Comparison of ENCODE assay signal across 22 cellular contexts in genomic region chr10:1362589-1363465, GRCh38.
"Had no signal": no experiment of that assay in that cellular context is flagged by ENCODE, and none has a peak within 500 bp of the region (broad histone marks: within the 10 kb centered on the region; RNA-seq: fewer than 3 reads in every experiment).

No MANE protein-coding gene starts in this region.

- H3K4me1 ChIP-seq: sigmoid colon, thyroid gland had no signal

- H3K4me3 ChIP-seq: mucosa of descending colon, sigmoid colon, smooth muscle cell, thyroid gland had no signal

- H3K27ac Mint-ChIP-seq: activated naive CD8-positive, alpha-beta T cell treated with anti-CD3 and anti-CD28 coated beads, Interleukin-2, amount 50 U/mL, for 24 hours; activated T-helper 1 cell treated with anti-CD3 and anti-CD28 coated beads, Interleukin-12 subunit alpha, Interleukin-12 subunit beta, Interleukin-2, Interleukin-4 antibody, amounts not matched to agents 30 ng/mL and 10 ng/mL and 1 ng/mL, durations not matched to agents 14 hours and 24 hours and 36 hours; nephron progenitor cell; T-cell had no signal

- H3K9me3 ChIP-seq: mucosa of descending colon, sigmoid colon, thyroid gland had no signal

- H3K36me3 Mint-ChIP-seq: T-cell had no signal

- H3K36me3 ChIP-seq: sigmoid colon, thyroid gland, WERI-Rb-1 had no signal

- H3K27ac ChIP-seq: sigmoid colon, thyroid gland, WERI-Rb-1 had no signal

- ATAC-seq: activated naive CD8-positive, alpha-beta T cell treated with anti-CD3 and anti-CD28 coated beads, Interleukin-2, amount 50 U/mL, for 24 hours; mucosa of descending colon; SK-N-SH treated with all-trans-retinoic acid at 6 μM for 48 hours; T-cell had no signal

- H3K4me3 Mint-ChIP-seq: activated naive CD8-positive, alpha-beta T cell treated with anti-CD3 and anti-CD28 coated beads, Interleukin-2, amount 50 U/mL, for 24 hours; activated T-helper 1 cell treated with anti-CD3 and anti-CD28 coated beads, Interleukin-12 subunit alpha, Interleukin-12 subunit beta, Interleukin-2, Interleukin-4 antibody, amounts not matched to agents 30 ng/mL and 10 ng/mL and 1 ng/mL, durations not matched to agents 14 hours and 24 hours and 36 hours; nephron progenitor cell; T-cell had no signal

- H3K27me3 ChIP-seq: thyroid gland had no signal

- DNase-seq: activated CD4-positive, CD25-positive, alpha-beta regulatory T cell treated with anti-CD3 and anti-CD28 coated beads, Interleukin-2, amount 50 U/mL, for 72 hours; activated gamma-delta T cell; activated naive CD4-positive, alpha-beta T cell treated with anti-CD3 and anti-CD28 coated beads, Interleukin-2, amount 50 U/mL, for 16 hours; activated naive CD8-positive, alpha-beta T cell treated with anti-CD3 and anti-CD28 coated beads, Interleukin-2, amount 50 U/mL, for 24 hours; cortex of kidney; effector CD4-positive, alpha-beta T cell; erythroblast; hippocampal formation; mesenchymal stem cell; mucosa of descending colon; nephron progenitor cell; occipital lobe; retina; sigmoid colon; stimulated activated CD4-positive, alpha-beta T cell treated with anti-CD3 and anti-CD28 coated beads, Interleukin-2, amount 100 ng/mL, for 48 hours; stimulated activated naive CD4-positive, alpha-beta T cell; T-cell; thyroid gland; WERI-Rb-1 had no signal

- H3K9me3 Mint-ChIP-seq: activated naive CD8-positive, alpha-beta T cell treated with anti-CD3 and anti-CD28 coated beads, Interleukin-2, amount 50 U/mL, for 24 hours; activated T-helper 1 cell treated with anti-CD3 and anti-CD28 coated beads, Interleukin-12 subunit alpha, Interleukin-12 subunit beta, Interleukin-2, Interleukin-4 antibody, amounts not matched to agents 30 ng/mL and 10 ng/mL and 1 ng/mL, durations not matched to agents 14 hours and 24 hours and 36 hours; nephron progenitor cell; T-cell had no signal
